21 cellular contexts compared by ENCODE assay signal in genomic region chr4:142222127-142222526, GRCh38.
"Had no signal": no experiment of that assay in that cellular context is flagged by ENCODE, and none has a peak within 500 bp of the region (broad histone marks: within the 10 kb centered on the region; RNA-seq: fewer than 3 reads in every experiment).

No MANE protein-coding gene starts in this region.

- H3K9me3 Mint-ChIP-seq: activated naive CD4-positive, alpha-beta T cell treated with anti-CD3 and anti-CD28 coated beads, Interleukin-2, amount 50 U/mL, for 24 hours; nephron had no signal

- H3K27ac ChIP-seq: dorsolateral prefrontal cortex, esophagus muscularis mucosa, skin epidermis, suprapubic skin, WERI-Rb-1 had no signal

- H3K27ac Mint-ChIP-seq: nephron, progenitor cell of endocrine pancreas, T-helper 17 cell had no signal

- H3K4me3 ChIP-seq: dorsolateral prefrontal cortex, esophagus muscularis mucosa, skin epidermis, suprapubic skin had no signal

- DNase-seq: activated CD4-positive, alpha-beta T cell treated with anti-CD3 and anti-CD28 coated beads for 48 hours; activated CD8-positive, alpha-beta memory T cell treated with anti-CD3 and anti-CD28 coated beads for 24 hours; activated effector memory CD4-positive, alpha-beta T cell treated with Interleukin-2 at 50 U/mL for 16 hours; aorta; dorsolateral prefrontal cortex; kidney glomerular epithelial cell; mesendoderm; occipital lobe; right cardiac atrium; stimulated activated CD4-positive, alpha-beta T cell treated with anti-CD3 and anti-CD28 coated beads, Interleukin-4, amount 100 ng/mL, for 4 hours; stimulated activated CD8-positive, alpha-beta memory T cell treated with anti-CD3 and anti-CD28 coated beads, Interleukin-4, amount 100 ng/mL, for 48 hours; stimulated activated naive CD4-positive, alpha-beta T cell treated with Interleukin-2 at 50 U/mL for 16 hours; T-helper 17 cell; trophoblast cell; WERI-Rb-1 had no signal

- ATAC-seq: right cardiac atrium, T-helper 17 cell had no signal

- H3K27me3 ChIP-seq: dorsolateral prefrontal cortex, esophagus muscularis mucosa, suprapubic skin had no signal

- H3K4me1 ChIP-seq: esophagus muscularis mucosa, suprapubic skin had no signal
